ENCODE assay signal across 17 cellular contexts in the genomic region with DNA sequence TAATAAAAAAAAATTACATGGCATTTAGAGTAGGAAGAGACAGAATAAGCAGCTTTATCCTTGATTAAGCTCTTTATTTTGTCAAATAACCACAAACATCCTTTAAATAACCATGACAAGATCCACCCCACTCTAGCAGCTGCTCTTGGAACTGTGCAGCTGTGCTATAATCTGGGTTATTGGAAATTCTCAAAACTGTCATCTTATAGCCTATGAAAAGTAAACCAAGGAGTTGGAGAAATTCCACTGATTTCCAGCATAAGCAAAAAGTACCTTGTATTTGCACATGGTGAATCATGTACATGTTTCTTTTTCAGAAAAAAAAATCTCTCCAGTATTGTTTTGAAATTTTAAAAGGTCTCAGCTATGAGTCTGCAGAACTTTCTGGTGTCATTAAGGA.
"Had no signal": no experiment of that assay in that cellular context is flagged by ENCODE, and none has a peak within 500 bp of the region (broad histone marks: within the 10 kb centered on the region; RNA-seq: fewer than 3 reads in every experiment).

No MANE protein-coding gene starts in this region.

- H3K9me3 ChIP-seq: mucosa of descending colon, sigmoid colon, suprapubic skin, upper lobe of left lung had no signal

- DNase-seq: activated B cell treated with CpG ODN at 0.5 μM for 24 hours; activated CD4-positive, alpha-beta T cell treated with anti-CD3 and anti-CD28 coated beads, Interleukin-2, amount 10 ng/mL, durations not matched to agents 7 days and 5 days; activated effector memory CD4-positive, alpha-beta T cell treated with Interleukin-2 at 50 U/mL for 16 hours; effector memory CD4-positive, alpha-beta T cell; foreskin fibroblast; mucosa of descending colon; sigmoid colon; stimulated activated CD4-positive, alpha-beta T cell treated with anti-CD3 and anti-CD28 coated beads, Interleukin-4, amount 100 ng/mL, for 1 hour; stimulated activated CD8-positive, alpha-beta memory T cell treated with anti-CD3 and anti-CD28 coated beads, Interleukin-4, amount 100 ng/mL, for 48 hours; stimulated activated naive CD8-positive, alpha-beta T cell treated with anti-CD3 and anti-CD28 coated beads, Interleukin-15, Interleukin-2, amounts not matched to agents 100 U/mL and 50 U/mL, for 24 hours; T-helper 2 cell; upper lobe of left lung had no signal

- H3K9me3 Mint-ChIP-seq: activated B cell treated with CpG ODN at 0.5 μM for 24 hours; activated CD4-positive, alpha-beta T cell treated with anti-CD3 and anti-CD28 coated beads, Interleukin-2, amount 10 ng/mL, durations not matched to agents 7 days and 5 days had no signal

- H3K36me3 ChIP-seq: sigmoid colon, suprapubic skin, upper lobe of left lung had no signal

- H3K36me3 Mint-ChIP-seq: activated naive CD8-positive, alpha-beta T cell had no signal

- H3K4me3 ChIP-seq: coronary artery, mucosa of descending colon, sigmoid colon, suprapubic skin, upper lobe of left lung had no signal

- H3K4me3 Mint-ChIP-seq: activated B cell treated with CpG ODN at 0.5 μM for 24 hours; activated CD4-positive, alpha-beta T cell treated with anti-CD3 and anti-CD28 coated beads, Interleukin-2, amount 10 ng/mL, durations not matched to agents 7 days and 5 days; activated naive CD8-positive, alpha-beta T cell had no signal

- ATAC-seq: mucosa of descending colon; stimulated activated naive CD8-positive, alpha-beta T cell treated with anti-CD3 and anti-CD28 coated beads, Interleukin-15, Interleukin-2, amounts not matched to agents 100 U/mL and 50 U/mL, for 24 hours had no signal

- H3K27me3 ChIP-seq: sigmoid colon, suprapubic skin, upper lobe of left lung had no signal

- FAIRE-seq: TTC549 had no signal

- H3K4me1 Mint-ChIP-seq: activated B cell treated with CpG ODN at 0.5 μM for 24 hours; activated CD4-positive, alpha-beta T cell treated with anti-CD3 and anti-CD28 coated beads, Interleukin-2, amount 10 ng/mL, durations not matched to agents 7 days and 5 days had no signal

- H3K27ac ChIP-seq: coronary artery, epithelial cell of prostate, suprapubic skin, upper lobe of left lung had no signal

- H3K4me1 ChIP-seq: suprapubic skin, upper lobe of left lung had no signal

- H3K27ac Mint-ChIP-seq: activated B cell treated with CpG ODN at 0.5 μM for 24 hours; activated CD4-positive, alpha-beta T cell treated with anti-CD3 and anti-CD28 coated beads, Interleukin-2, amount 10 ng/mL, durations not matched to agents 7 days and 5 days; activated naive CD8-positive, alpha-beta T cell had no signal
